Comparison of ENCODE assay signal across 1 cellular context in the genomic region with DNA sequence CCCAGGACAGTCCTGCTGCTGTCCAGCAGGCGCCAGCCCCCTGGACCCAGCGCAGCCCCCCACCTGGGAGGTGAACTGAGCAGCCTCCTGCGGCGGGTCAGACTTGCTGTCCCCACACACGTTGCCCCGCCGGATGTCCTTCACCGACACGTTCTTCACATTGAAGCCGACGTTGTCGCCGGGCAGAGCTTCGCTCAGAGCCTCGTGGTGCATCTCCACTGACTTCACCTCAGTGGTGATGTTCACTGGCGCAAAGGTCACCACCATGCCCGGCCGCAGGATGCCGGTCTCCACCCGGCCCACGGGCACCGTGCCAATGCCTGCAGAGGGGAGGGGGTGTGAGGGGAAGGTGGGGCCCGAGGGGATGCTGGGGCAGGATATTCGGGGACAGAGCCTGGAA.
A peak's percentile ranks its signal among the peaks of the same experiment; 100 is the strongest.
TF ChIP-seq lines count a peak whose summit lies in the region.

No MANE protein-coding gene starts in this region.

TF ChIP-seq in HepG2, 621 proteins besides CTCF, POLR2A, EP300 and RAD21 (continued from another document and continues in another):
- no peak for TF ChIP-seq STAG1 (CRISPR knock-in tag; IDR thresholded peaks at IDR 0.05)
- no peak for TF ChIP-seq SALL2 (CRISPR knock-in tag; IDR thresholded peaks at IDR 0.05)
- TF ChIP-seq ZNF746 (CRISPR knock-in tag; IDR thresholded peaks at IDR 0.05), result no peak
- no peak for TF ChIP-seq KDM3A (CRISPR knock-in tag; IDR thresholded peaks at IDR 0.05; ENCODE audit: low read depth)
- TF ChIP-seq, protein P1, sequence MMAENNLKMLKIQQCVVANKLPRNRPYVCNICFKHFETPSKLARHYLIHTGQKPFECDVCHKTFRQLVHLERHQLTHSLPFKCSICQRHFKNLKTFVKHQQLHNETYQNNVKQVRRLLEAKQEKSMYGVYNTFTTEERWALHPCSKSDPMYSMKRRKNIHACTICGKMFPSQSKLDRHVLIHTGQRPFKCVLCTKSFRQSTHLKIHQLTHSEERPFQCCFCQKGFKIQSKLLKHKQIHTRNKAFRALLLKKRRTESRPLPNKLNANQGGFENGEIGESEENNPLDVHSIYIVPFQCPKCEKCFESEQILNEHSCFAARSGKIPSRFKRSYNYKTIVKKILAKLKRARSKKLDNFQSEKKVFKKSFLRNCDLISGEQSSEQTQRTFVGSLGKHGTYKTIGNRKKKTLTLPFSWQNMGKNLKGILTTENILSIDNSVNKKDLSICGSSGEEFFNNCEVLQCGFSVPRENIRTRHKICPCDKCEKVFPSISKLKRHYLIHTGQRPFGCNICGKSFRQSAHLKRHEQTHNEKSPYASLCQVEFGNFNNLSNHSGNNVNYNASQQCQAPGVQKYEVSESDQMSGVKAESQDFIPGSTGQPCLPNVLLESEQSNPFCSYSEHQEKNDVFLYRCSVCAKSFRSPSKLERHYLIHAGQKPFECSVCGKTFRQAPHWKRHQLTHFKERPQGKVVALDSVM (CRISPR knock-in tag; IDR thresholded peaks at IDR 0.05), result no peak
- no peak for TF ChIP-seq ZZZ3 (CRISPR knock-in tag; IDR thresholded peaks at IDR 0.05; ENCODE audit: borderline replicate concordance)
- TF ChIP-seq, protein P2, sequence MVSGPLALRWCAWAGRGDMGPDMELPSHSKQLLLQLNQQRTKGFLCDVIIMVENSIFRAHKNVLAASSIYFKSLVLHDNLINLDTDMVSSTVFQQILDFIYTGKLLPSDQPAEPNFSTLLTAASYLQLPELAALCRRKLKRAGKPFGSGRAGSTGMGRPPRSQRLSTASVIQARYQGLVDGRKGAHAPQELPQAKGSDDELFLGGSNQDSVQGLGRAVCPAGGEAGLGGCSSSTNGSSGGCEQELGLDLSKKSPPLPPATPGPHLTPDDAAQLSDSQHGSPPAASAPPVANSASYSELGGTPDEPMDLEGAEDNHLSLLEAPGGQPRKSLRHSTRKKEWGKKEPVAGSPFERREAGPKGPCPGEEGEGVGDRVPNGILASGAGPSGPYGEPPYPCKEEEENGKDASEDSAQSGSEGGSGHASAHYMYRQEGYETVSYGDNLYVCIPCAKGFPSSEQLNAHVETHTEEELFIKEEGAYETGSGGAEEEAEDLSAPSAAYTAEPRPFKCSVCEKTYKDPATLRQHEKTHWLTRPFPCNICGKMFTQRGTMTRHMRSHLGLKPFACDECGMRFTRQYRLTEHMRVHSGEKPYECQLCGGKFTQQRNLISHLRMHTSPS (CRISPR knock-in tag; IDR thresholded peaks at IDR 0.05; ENCODE audit: low read depth), result peak; percentile 33; the same call in 1 of the 2 replicates
- no peak for TF ChIP-seq ZNF607 (CRISPR knock-in tag; IDR thresholded peaks at IDR 0.05; ENCODE audit: borderline replicate concordance)
- TF ChIP-seq MYC (CRISPR knock-in tag; IDR thresholded peaks at IDR 0.05; ENCODE audit: borderline replicate concordance), result no peak
- no peak for TF ChIP-seq ELF4 (CRISPR knock-in tag; IDR thresholded peaks at IDR 0.05; ENCODE audit: borderline replicate concordance)
- TF ChIP-seq ZNF281 (CRISPR knock-in tag; IDR thresholded peaks at IDR 0.05; ENCODE audit: borderline replicate concordance), result no peak
- TF ChIP-seq ZNF710 (CRISPR knock-in tag; IDR thresholded peaks at IDR 0.05; ENCODE audit: borderline replicate concordance), result no peak
- TF ChIP-seq PAX8 (CRISPR knock-in tag; IDR thresholded peaks at IDR 0.05; ENCODE audit: borderline replicate concordance), result no peak
- TF ChIP-seq, protein P3, sequence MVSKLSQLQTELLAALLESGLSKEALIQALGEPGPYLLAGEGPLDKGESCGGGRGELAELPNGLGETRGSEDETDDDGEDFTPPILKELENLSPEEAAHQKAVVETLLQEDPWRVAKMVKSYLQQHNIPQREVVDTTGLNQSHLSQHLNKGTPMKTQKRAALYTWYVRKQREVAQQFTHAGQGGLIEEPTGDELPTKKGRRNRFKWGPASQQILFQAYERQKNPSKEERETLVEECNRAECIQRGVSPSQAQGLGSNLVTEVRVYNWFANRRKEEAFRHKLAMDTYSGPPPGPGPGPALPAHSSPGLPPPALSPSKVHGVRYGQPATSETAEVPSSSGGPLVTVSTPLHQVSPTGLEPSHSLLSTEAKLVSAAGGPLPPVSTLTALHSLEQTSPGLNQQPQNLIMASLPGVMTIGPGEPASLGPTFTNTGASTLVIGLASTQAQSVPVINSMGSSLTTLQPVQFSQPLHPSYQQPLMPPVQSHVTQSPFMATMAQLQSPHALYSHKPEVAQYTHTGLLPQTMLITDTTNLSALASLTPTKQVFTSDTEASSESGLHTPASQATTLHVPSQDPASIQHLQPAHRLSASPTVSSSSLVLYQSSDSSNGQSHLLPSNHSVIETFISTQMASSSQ (IDR thresholded peaks at IDR 0.05; ENCODE audit: low read depth), result no peak
- TF ChIP-seq, protein P3 (CRISPR knock-in tag; IDR thresholded peaks at IDR 0.05; ENCODE audit: borderline replicate concordance), result 0 out of 2 replicates have a peak, but pooled peaks have one; percentile 19
- TF ChIP-seq ZNF576 (CRISPR knock-in tag; IDR thresholded peaks at IDR 0.05), result no peak
- no peak for TF ChIP-seq ZNF652 (CRISPR knock-in tag; IDR thresholded peaks at IDR 0.05; ENCODE audit: borderline replicate concordance, low read depth)
- no peak for TF ChIP-seq NAIF1 (CRISPR knock-in tag; IDR thresholded peaks at IDR 0.05; ENCODE audit: borderline replicate concordance)
- no peak for TF ChIP-seq NFKBIZ (CRISPR knock-in tag; IDR thresholded peaks at IDR 0.05)
- 0 out of 2 replicates have a peak, but pooled peaks have one; percentile 21 for TF ChIP-seq HNF4A (CRISPR knock-in tag; IDR thresholded peaks at IDR 0.05)
- no peak for TF ChIP-seq AGO1 (IDR thresholded peaks at IDR 0.05; ENCODE audit: low read depth, low read length, poor library complexity, severe bottlenecking)
- TF ChIP-seq U2AF2 (IDR thresholded peaks at IDR 0.05; ENCODE audit: low read depth, low read length), result no peak
- TF ChIP-seq SMYD3 (CRISPR knock-in tag; IDR thresholded peaks at IDR 0.05), result no peak
- TF ChIP-seq POLR2AphosphoS2 (IDR thresholded peaks at IDR 0.05; ENCODE audit: low read depth, low read length), result no peak
- no peak for TF ChIP-seq ELF3 (CRISPR knock-in tag; IDR thresholded peaks at IDR 0.05)
- TF ChIP-seq, protein P4, sequence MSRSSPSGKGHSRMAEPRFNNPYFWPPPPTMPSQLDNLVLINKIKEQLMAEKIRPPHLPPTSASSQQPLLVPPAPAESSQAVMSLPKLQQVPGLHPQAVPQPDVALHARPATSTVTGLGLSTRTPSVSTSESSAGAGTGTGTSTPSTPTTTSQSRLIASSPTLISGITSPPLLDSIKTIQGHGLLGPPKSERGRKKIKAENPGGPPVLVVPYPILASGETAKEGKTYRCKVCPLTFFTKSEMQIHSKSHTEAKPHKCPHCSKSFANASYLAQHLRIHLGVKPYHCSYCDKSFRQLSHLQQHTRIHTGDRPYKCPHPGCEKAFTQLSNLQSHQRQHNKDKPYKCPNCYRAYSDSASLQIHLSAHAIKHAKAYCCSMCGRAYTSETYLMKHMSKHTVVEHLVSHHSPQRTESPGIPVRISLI (CRISPR knock-in tag; IDR thresholded peaks at IDR 0.05; ENCODE audit: borderline replicate concordance), result no peak
- TF ChIP-seq ONECUT2 (CRISPR knock-in tag; IDR thresholded peaks at IDR 0.05), result no peak
- peak; percentile 29; the same call in 1 of the 2 replicates for TF ChIP-seq ZNF354B (CRISPR knock-in tag; IDR thresholded peaks at IDR 0.05)
- no peak for TF ChIP-seq FOXO4 (CRISPR knock-in tag; conservative IDR thresholded peaks at IDR 0.05)
- TF ChIP-seq NRL (CRISPR knock-in tag; IDR thresholded peaks at IDR 0.05; ENCODE audit: borderline replicate concordance), result peak; percentile 54; the same call in 1 of the 2 replicates
- TF ChIP-seq GPN1 (CRISPR knock-in tag; IDR thresholded peaks at IDR 0.05; ENCODE audit: borderline replicate concordance), result no peak
- TF ChIP-seq ZNF547 (CRISPR knock-in tag; IDR thresholded peaks at IDR 0.05), result no peak
- no peak for TF ChIP-seq KLF6 (CRISPR knock-in tag; IDR thresholded peaks at IDR 0.05)
- no peak for TF ChIP-seq ZIK1 (CRISPR knock-in tag; IDR thresholded peaks at IDR 0.05; ENCODE audit: borderline replicate concordance, low read depth)
- TF ChIP-seq ETS1 (CRISPR knock-in tag; IDR thresholded peaks at IDR 0.05), result no peak
- TF ChIP-seq NR2F6 (IDR thresholded peaks at IDR 0.05), result no peak
- no peak for TF ChIP-seq NR2F6 (CRISPR knock-in tag; IDR thresholded peaks at IDR 0.05)
- TF ChIP-seq ZNF749 (CRISPR knock-in tag; IDR thresholded peaks at IDR 0.05; ENCODE audit: borderline replicate concordance), result peak; percentile 35; the same call in 1 of the 2 replicates
- no peak for TF ChIP-seq SKI (IDR thresholded peaks at IDR 0.05; ENCODE audit: partially characterized antibody)
- TF ChIP-seq ZNF672 (CRISPR knock-in tag; IDR thresholded peaks at IDR 0.05), result 0 out of 2 replicates have a peak, but pooled peaks have one; percentile 30
- no peak for TF ChIP-seq FOXO1 (CRISPR knock-in tag; IDR thresholded peaks at IDR 0.05)
- peak; percentile 43; the same call in 1 of the 2 replicates for TF ChIP-seq MAX (IDR thresholded peaks at IDR 0.05)
- TF ChIP-seq ZNF317 (CRISPR knock-in tag; IDR thresholded peaks at IDR 0.05), result no peak
- no peak for TF ChIP-seq FOXC1 (CRISPR knock-in tag; IDR thresholded peaks at IDR 0.05; ENCODE audit: borderline replicate concordance)
- TF ChIP-seq ZNF232 (CRISPR knock-in tag; IDR thresholded peaks at IDR 0.05; ENCODE audit: borderline replicate concordance), result no peak
- no peak for TF ChIP-seq ZSCAN20 (CRISPR knock-in tag; IDR thresholded peaks at IDR 0.05; ENCODE audit: borderline replicate concordance)
- no peak for TF ChIP-seq RBM39 (IDR thresholded peaks at IDR 0.05; ENCODE audit: low read depth, low read length, poor library complexity, severe bottlenecking)
- no peak for TF ChIP-seq IKZF4 (CRISPR knock-in tag; IDR thresholded peaks at IDR 0.05; ENCODE audit: borderline replicate concordance, low read depth, not compliant biosample characterization)
